In genomic region chr3:53239800-53240199, GRCh38 we compare ENCODE assay signal across 2 cellular contexts.
TF ChIP-seq lines count a peak whose summit lies in the region.

No MANE protein-coding gene starts in this region.

TF ChIP-seq in A549, 52 proteins besides CTCF, POLR2A, EP300 and RAD21 (continued from another document):
- TF ChIP-seq, protein P1, sequence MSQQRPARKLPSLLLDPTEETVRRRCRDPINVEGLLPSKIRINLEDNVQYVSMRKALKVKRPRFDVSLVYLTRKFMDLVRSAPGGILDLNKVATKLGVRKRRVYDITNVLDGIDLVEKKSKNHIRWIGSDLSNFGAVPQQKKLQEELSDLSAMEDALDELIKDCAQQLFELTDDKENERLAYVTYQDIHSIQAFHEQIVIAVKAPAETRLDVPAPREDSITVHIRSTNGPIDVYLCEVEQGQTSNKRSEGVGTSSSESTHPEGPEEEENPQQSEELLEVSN (IDR thresholded peaks at IDR 0.05; ENCODE audit: borderline replicate concordance, low read depth): no peak
- TF ChIP-seq JUN (IDR thresholded peaks at IDR 0.05) (peak in 1 of 2 experiments; percentile 8; a peak in 1 of 5 replicates), MAFK (IDR thresholded peaks at IDR 0.05; ENCODE audit: partially characterized antibody) (no peak), RARB (CRISPR knock-in tag; IDR thresholded peaks at IDR 0.05) (no peak), HOXA7 (CRISPR knock-in tag; IDR thresholded peaks at IDR 0.05) (no peak)
TF ChIP-seq in A549: peak in this region for 2.

TF ChIP-seq in HCT116, 20 proteins besides CTCF, POLR2A, EP300 and RAD21 (continued from another document):
- TF ChIP-seq ATF3 (IDR thresholded peaks at IDR 0.05) (no peak), JUND (IDR thresholded peaks at IDR 0.05) (no peak), YY1 (IDR thresholded peaks at IDR 0.05; ENCODE audit: extremely low read depth, insufficient replicate concordance, low read depth, low read length) (no peak), CBX3 (IDR thresholded peaks at IDR 0.05; ENCODE audit: low read depth) (no peak), ZBTB33 (IDR thresholded peaks at IDR 0.05; ENCODE audit: extremely low read depth, insufficient replicate concordance, low read length) (no peak), TCF7L2 (IDR thresholded peaks at IDR 0.05; ENCODE audit: borderline replicate concordance, extremely low read depth, insufficient read depth, insufficient read length) (no peak), SRF (IDR thresholded peaks at IDR 0.05; ENCODE audit: low read depth) (no peak), EZH2phosphoT487 (IDR thresholded peaks at IDR 0.05; ENCODE audit: borderline replicate concordance) (no peak), SP1 (IDR thresholded peaks at IDR 0.05; ENCODE audit: low read depth) (no peak), POLR2AphosphoS5 (IDR thresholded peaks at IDR 0.05; ENCODE audit: low read depth, low read length) (no peak), ELF1 (IDR thresholded peaks at IDR 0.05; ENCODE audit: borderline replicate concordance, low read depth) (no peak), MAX (IDR thresholded peaks at IDR 0.05) (no peak), ZNF274 (IDR thresholded peaks at IDR 0.05; ENCODE audit: low read depth, low read length) (no peak), REST (IDR thresholded peaks at IDR 0.05; ENCODE audit: low read depth) (no peak), ZFX (IDR thresholded peaks at IDR 0.05) (no peak), CEBPB (IDR thresholded peaks at IDR 0.05; ENCODE audit: low read depth) (no peak), FOSL1 (IDR thresholded peaks at IDR 0.05; ENCODE audit: low read depth) (no peak)
